In the genomic region with DNA sequence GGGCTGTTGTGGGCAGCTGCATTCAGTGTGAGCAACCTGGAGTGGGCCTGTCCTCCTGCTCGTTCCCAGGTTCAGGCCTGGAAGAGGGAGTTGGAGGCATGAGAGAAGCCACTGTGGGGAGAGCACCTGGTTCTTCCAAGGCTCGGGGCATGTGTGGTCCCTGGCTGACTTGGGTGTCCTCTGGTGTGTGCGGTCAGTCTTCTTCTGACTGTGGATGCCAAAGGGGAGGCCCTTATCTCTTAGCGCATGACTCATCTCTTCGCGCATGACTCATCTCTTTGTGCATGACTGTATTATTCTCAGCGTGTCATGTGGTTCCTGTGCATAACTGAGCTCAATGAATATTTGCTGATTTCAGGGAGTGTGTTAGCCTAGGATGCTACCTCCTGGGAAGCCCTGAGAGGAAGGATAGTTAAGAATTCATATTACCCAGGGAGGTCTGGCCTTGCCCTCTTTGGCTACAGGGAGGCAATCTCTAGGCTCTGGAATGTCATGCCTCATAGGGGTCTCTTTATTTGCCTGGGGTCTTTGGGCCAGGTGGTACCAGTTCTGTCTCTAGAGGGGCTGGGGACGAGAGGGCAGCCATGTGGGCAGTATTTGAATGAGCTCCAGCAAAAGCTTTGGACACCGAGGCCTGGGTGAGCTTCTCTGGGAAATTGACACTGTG, we compare ENCODE assay signal across 8 cellular contexts.
DNase-seq lines count a peak whose midpoint lies in the region; ATAC-seq lines count a peak whose summit lies in the region.

No MANE protein-coding gene starts in this region.

- peak; percentile 98 for DNase-seq in ELR (ENCODE audit: low read depth)
- DNase-seq in NCI-H146 treated with DMSO at 0.1 percent for 48 hours (lab: John Stamatoyannopoulos, UW; ENCODE audit: unreplicated experiment): peak; percentile 82
- peak; percentile 97 for DNase-seq in amniotic epithelial cell (ENCODE audit: low read depth)
- peak; percentile 97 to 98 for DNase-seq in lung microvascular endothelial cell (ENCODE audit: low read depth in 2 of 2)
- no peak for DNase-seq in middle frontal gyrus (ENCODE audit: extremely low spot score, low spot score)
- DNase-seq in midbrain (lab: John Stamatoyannopoulos, UW): no peak

- peak; percentile 65 for ATAC-seq in GM21619 (IDR thresholded peaks at IDR 0.05; ENCODE audit: unreplicated experiment)
- ATAC-seq in GM19324 (IDR thresholded peaks at IDR 0.05; ENCODE audit: low FRiP score, unreplicated experiment): no peak

Comparison
In these comparisons a context has a peak if more than half of its experiments do, and no peak if none do; other contexts are left out.
1. DNase-seq: peak in ELR (single experiment), NCI-H146 treated with DMSO at 0.1 percent for 48 hours (single experiment), amniotic epithelial cell (single experiment) and lung microvascular endothelial cell (2 of 2); none in middle frontal gyrus (single experiment) and midbrain (single experiment).